ENCODE assay signal across 9 cellular contexts in genomic region chr20:50815162-50815989, GRCh38. TPM values are rescaled to one million over a fixed set of nuclear protein-coding genes. Genes with fewer than 3 reads are reported as not detected.
DNase-seq lines count a peak whose midpoint lies in the region; ATAC-seq and TF ChIP-seq lines count a peak whose summit lies in the region.
"Had no signal": no experiment of that assay in that cellular context is flagged by ENCODE, and none has a peak within 500 bp of the region (broad histone marks: within the 10 kb centered on the region; RNA-seq: fewer than 3 reads in every experiment).

No MANE protein-coding gene starts in this region.

- no TSS peak for BruUV-seq in PC-3 (replicated peaks; lab: Mats Ljungman, UMichigan)

- H3K4me2 ChIP-seq in PC-3 (ENCODE audit: low read length) = no peak overlapping the region

- H3K36me3 ChIP-seq in HEK293 (ENCODE audit: control insufficient read depth in 2 of 2, insufficient read depth in 1 of 2, low read length in 2 of 2) = peaks cover 0 to 11% of the 10 kb centered on the region in 2 experiments; a peak in 1 of 3 replicates
- H3K36me3 ChIP-seq in PC-3 (ENCODE audit: low read depth, low read length) = no peaks in the 10 kb centered on the region
- no peaks in the 10 kb centered on the region for H3K36me3 ChIP-seq in BE2C

- no peaks in the 10 kb centered on the region for H3K79me2 ChIP-seq in PC-3 (ENCODE audit: low read length)

- no peak overlapping the region for H3K27ac ChIP-seq in HEK293 (ENCODE audit: extremely low read depth, low read depth, low read length)
- no peak overlapping the region for H3K27ac ChIP-seq in PC-3 (ENCODE audit: low read length)
- H3K27ac ChIP-seq: SK-N-MC had no signal

- intact Hi-C loops in PC-3 (cut with micrococcal nuclease) (no loop called here), cardiac septum (cut with DNase I) (loop anchor here (5.0 kb wide), 1 partner anchor 117 kb away; the partner anchor contains the start of gene ADNP)

- H4K20me1 ChIP-seq in PC-3 (ENCODE audit: low read length) = no peaks in the 10 kb centered on the region

- no peak overlapping the region for H3K9ac ChIP-seq in PC-3 (ENCODE audit: low read length)

- H3K4me3 ChIP-seq in GM12865 (ENCODE audit: low read depth, low read length) (peak overlapping the region; percentile 29), HEK293 (ENCODE audit: low read depth, low read length) (no peak overlapping the region), PC-3 (ENCODE audit: low read length) (no peak overlapping the region), BE2C (ENCODE audit: low read depth, low read length) (no peak overlapping the region)
- H3K4me3 ChIP-seq: SK-N-MC had no signal

- ATAC-seq in PC-3 (peak; percentile 49), HG03520 (IDR thresholded peaks at IDR 0.05; ENCODE audit: unreplicated experiment) (no peak)

- H2AFZ ChIP-seq in PC-3 (ENCODE audit: low read length) = no peak overlapping the region

- H3F3A ChIP-seq in PC-3 (ENCODE audit: low read length, unreplicated experiment) = no peaks in the 10 kb centered on the region

- peaks cover 3% of the 10 kb centered on the region; the same call in 1 of the 2 replicates for H3K4me1 ChIP-seq in HEK293 (ENCODE audit: control insufficient read depth, insufficient read depth, low read length)
- H3K4me1 ChIP-seq in PC-3 (ENCODE audit: insufficient read depth, low read length) = peaks cover 7% of the 10 kb centered on the region; the same call in 1 of the 2 replicates
- peaks cover 10% of the 10 kb centered on the region; the same call in 1 of the 2 replicates for H3K4me1 ChIP-seq in BE2C

- no peak for TF ChIP-seq CTCF in GM12865 (IDR thresholded peaks at IDR 0.05; ENCODE audit: insufficient read depth, low read depth, low read length, missing control alignments)
- no peak for TF ChIP-seq CTCF in HEK293 (tag by site-specific recombination; IDR thresholded peaks at IDR 0.05)
- TF ChIP-seq CTCF in PC-3 (conservative IDR thresholded peaks at IDR 0.05; ENCODE audit: low read depth, low read length) = no peak
- TF ChIP-seq CTCF in BE2C (IDR thresholded peaks at IDR 0.05; ENCODE audit: low read depth, low read length) = no peak

- no peaks in the 10 kb centered on the region for H3K9me2 ChIP-seq in PC-3 (replicated peaks; ENCODE audit: low read length)

- CTCF ChIA-PET in HEK293 (lab: Yijun Ruan, JAX) (interaction anchor here (1.0 to 1.9 kb wide), 2 partner anchors 21 to 114 kb away, joined by 3 to 10 read pairs; partner anchors contain the start of gene BCAS4), PC-3 (lab: Charles Lee) (no interaction called here)

- DNase-seq in GM12865 (ENCODE audit: low read depth) = peak; percentile 86
- peak; percentile 33 for DNase-seq in PC-3
- DNase-seq in hepatic stellate cell (ENCODE audit: low spot score) = peak; percentile 82
- DNase-seq in cardiac septum (ENCODE audit: low spot score) = no peak
- no peak for DNase-seq in NOMO-1 (lab: John Stamatoyannopoulos, UW; ENCODE audit: unreplicated experiment in 2 of 2)
- no peak for DNase-seq in BE2C

- H3K27me3 ChIP-seq in PC-3 (ENCODE audit: low read length) (no peaks in the 10 kb centered on the region), BE2C (no peaks in the 10 kb centered on the region)

- POLR2A ChIA-PET in HEK293 (lab: Yijun Ruan, JAX) (no interaction called here), PC-3 (lab: Charles Lee; ENCODE audit: unreplicated experiment) (no interaction called here)

- H3K9me3 ChIP-seq in HEK293 (ENCODE audit: control insufficient read depth, insufficient read depth, low read depth, low read length) = no peaks in the 10 kb centered on the region
- H3K9me3 ChIP-seq in PC-3 (ENCODE audit: low read length) = no peaks in the 10 kb centered on the region
- no peaks in the 10 kb centered on the region for H3K9me3 ChIP-seq in BE2C

TF ChIP-seq in HEK293, 187 proteins besides CTCF, POLR2A, EP300 and RAD21:
- TF ChIP-seq ZNF561 (tag by site-specific recombination; IDR thresholded peaks at IDR 0.05; ENCODE audit: borderline replicate concordance) (peak; percentile 54; the same call in 1 of the 2 replicates), TCF7L2 (IDR thresholded peaks at IDR 0.05; ENCODE audit: borderline replicate concordance, low read depth, low read length) (no peak), ZNF10 (tag by site-specific recombination; IDR thresholded peaks at IDR 0.05) (peak; percentile 38; the same call in 1 of the 2 replicates), GLIS1 (tag by site-specific recombination; IDR thresholded peaks at IDR 0.05) (peak; percentile 31; the same call in 1 of the 2 replicates), ZIC2 (tag by site-specific recombination; IDR thresholded peaks at IDR 0.05) (peak; percentile 64), ZFHX2 (tag by site-specific recombination; conservative IDR thresholded peaks at IDR 0.05) (peak; percentile 39), ZNF600 (tag by site-specific recombination; IDR thresholded peaks at IDR 0.05) (peak; percentile 66), ZBTB26 (tag by site-specific recombination; optimal IDR thresholded peaks at IDR 0.05) (no peak), EGR2 (tag by site-specific recombination; IDR thresholded peaks at IDR 0.05; ENCODE audit: low read depth) (peak; percentile 14; the same call in 1 of the 2 replicates), ZNF776 (tag by site-specific recombination; IDR thresholded peaks at IDR 0.05; ENCODE audit: borderline replicate concordance) (no peak), ZNF843 (tag by site-specific recombination; IDR thresholded peaks at IDR 0.05) (no peak), ZNF423 (tag by site-specific recombination; IDR thresholded peaks at IDR 0.05) (peak; percentile 45; the same call in 1 of the 2 replicates), ZNF157 (tag by site-specific recombination; IDR thresholded peaks at IDR 0.05) (no peak)
- TF ChIP-seq, protein P1, sequence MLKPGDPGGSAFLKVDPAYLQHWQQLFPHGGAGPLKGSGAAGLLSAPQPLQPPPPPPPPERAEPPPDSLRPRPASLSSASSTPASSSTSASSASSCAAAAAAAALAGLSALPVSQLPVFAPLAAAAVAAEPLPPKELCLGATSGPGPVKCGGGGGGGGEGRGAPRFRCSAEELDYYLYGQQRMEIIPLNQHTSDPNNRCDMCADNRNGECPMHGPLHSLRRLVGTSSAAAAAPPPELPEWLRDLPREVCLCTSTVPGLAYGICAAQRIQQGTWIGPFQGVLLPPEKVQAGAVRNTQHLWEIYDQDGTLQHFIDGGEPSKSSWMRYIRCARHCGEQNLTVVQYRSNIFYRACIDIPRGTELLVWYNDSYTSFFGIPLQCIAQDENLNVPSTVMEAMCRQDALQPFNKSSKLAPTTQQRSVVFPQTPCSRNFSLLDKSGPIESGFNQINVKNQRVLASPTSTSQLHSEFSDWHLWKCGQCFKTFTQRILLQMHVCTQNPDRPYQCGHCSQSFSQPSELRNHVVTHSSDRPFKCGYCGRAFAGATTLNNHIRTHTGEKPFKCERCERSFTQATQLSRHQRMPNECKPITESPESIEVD (tag by site-specific recombination; IDR thresholded peaks at IDR 0.05) = 0 out of 2 replicates have a peak, but pooled peaks have one; percentile 37
TF ChIP-seq in HEK293: peak in this region for 9.

RNA-seq across cellular contexts. Expression of gene BCAS4, which starts 20.5 kb away (rescaled TPM):
- total RNA-seq in PC-3 (2014; rRNA removed) (49.9 and 56.9 TPM in 2 replicates), cardiac septum (3.0 TPM)
- polyA plus RNA-seq in BE2C (2012; ENCODE audit: insufficient read depth, insufficient read length, low read depth) = 14.5 TPM

Comparison
In these comparisons a context has a peak if more than half of its experiments do, and no peak if none do; other contexts are left out.
1. DNase-seq: peak in GM12865 (single experiment), PC-3 (single experiment) and hepatic stellate cell (single experiment); none in cardiac septum (single experiment), NOMO-1 (0 of 2) and BE2C (single experiment).
2. RNA of gene BCAS4, which starts 20.5 kb away (total RNA-seq): 49.9 to 56.9 TPM in PC-3; 3.0 TPM in cardiac septum (single experiment); every median in the first group is over 10 times any median in the second.